In the genomic region with DNA sequence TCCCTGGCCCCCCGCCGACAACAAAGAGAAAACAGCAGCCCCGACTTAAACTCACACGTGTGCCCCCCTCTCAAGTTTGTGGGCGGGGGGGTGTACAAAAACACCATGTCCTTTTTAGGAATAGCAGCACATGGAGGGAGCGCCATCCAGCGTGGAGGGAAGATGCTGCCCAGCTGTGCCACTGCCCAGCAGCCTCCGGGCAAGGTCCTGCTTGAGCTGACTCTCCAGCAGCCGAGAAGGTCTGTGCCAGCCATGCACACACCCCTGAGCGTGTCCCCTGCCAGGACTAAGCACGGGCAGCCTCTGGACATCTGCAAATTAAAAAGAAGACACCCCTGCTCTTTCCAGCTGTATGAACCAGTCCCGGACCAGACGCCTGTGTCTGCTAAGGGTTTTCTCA, we compare ENCODE assay signal across 34 cellular contexts.
"Had no signal": no experiment of that assay in that cellular context is flagged by ENCODE, and none has a peak within 500 bp of the region (broad histone marks: within the 10 kb centered on the region; RNA-seq: fewer than 3 reads in every experiment).

No MANE protein-coding gene starts in this region.

- H3K27ac ChIP-seq: adrenal gland, body of pancreas, coronary artery, dorsolateral prefrontal cortex, esophagus muscularis mucosa, foreskin keratinocyte, gastrocnemius medialis, heart left ventricle had no signal

- H3K27me3 ChIP-seq: adrenal gland, body of pancreas, foreskin keratinocyte had no signal

- ATAC-seq: activated CD4-positive, alpha-beta T cell treated with anti-CD3 and anti-CD28 coated beads for 36 hours; activated CD8-positive, alpha-beta memory T cell treated with anti-CD3 and anti-CD28 coated beads, Interleukin-2, amount 10 ng/mL, durations not matched to agents 7 days and 5 days; activated CD8-positive, alpha-beta T cell treated with anti-CD3 and anti-CD28 coated beads, Interleukin-2, amount 10 ng/mL, durations not matched to agents 7 days and 5 days; activated naive CD8-positive, alpha-beta T cell treated with anti-CD3 and anti-CD28 coated beads, Interleukin-2, amount 50 U/mL, for 24 hours; body of pancreas; foreskin keratinocyte; gastrocnemius medialis; heart left ventricle had no signal

- H3K4me3 ChIP-seq: adrenal gland, body of pancreas, coronary artery, dorsolateral prefrontal cortex, esophagus muscularis mucosa, gastrocnemius medialis, heart left ventricle had no signal

- H3K9me3 ChIP-seq: adrenal gland, body of pancreas, esophagus muscularis mucosa, gastrocnemius medialis, heart left ventricle had no signal

- FAIRE-seq: bronchial epithelial cell had no signal

- H3K9me3 Mint-ChIP-seq: activated CD4-positive, alpha-beta memory T cell treated with anti-CD3 and anti-CD28 coated beads for 36 hours; activated CD4-positive, alpha-beta T cell treated with anti-CD3 and anti-CD28 coated beads, Interleukin-2, amount 10 ng/mL, durations not matched to agents 24 days and 14 days; activated naive CD4-positive, alpha-beta T cell treated with anti-CD3 and anti-CD28 coated beads for 36 hours; activated naive CD4-positive, alpha-beta T cell treated with anti-CD3 and anti-CD28 coated beads, Interleukin-2, amount 50 U/mL, for 24 hours; activated naive CD8-positive, alpha-beta T cell treated with anti-CD3 and anti-CD28 coated beads for 36 hours; activated naive CD8-positive, alpha-beta T cell treated with anti-CD3 and anti-CD28 coated beads, Interleukin-2, amount 50 U/mL, for 24 hours; activated T-helper 1 cell treated with anti-CD3 and anti-CD28 coated beads, Interleukin-12 subunit alpha, Interleukin-12 subunit beta, Interleukin-2, Interleukin-4 antibody, amounts not matched to agents 30 ng/mL and 10 ng/mL and 1 ng/mL, durations not matched to agents 14 hours and 24 hours and 36 hours; activated T-helper 2 cell treated with anti-CD3 and anti-CD28 coated beads, Interferon-gamma antibody, Interleukin-2, Interleukin-4, amounts not matched to agents 10 μg/mL and 5 μg/mL and 100 μg/mL, durations not matched to agents 14 hours and 24 hours and 36 hours; central memory CD8-positive, alpha-beta T cell; dendritic cell treated with granulocyte-macrophage colony-stimulating factor and Interleukin-4, amounts not matched to agents 40 ng/mL and 50 ng/mL, for 4 days had no signal

- H3K4me1 Mint-ChIP-seq: activated CD4-positive, alpha-beta T cell treated with anti-CD3 and anti-CD28 coated beads for 36 hours; activated CD4-positive, alpha-beta T cell treated with anti-CD3 and anti-CD28 coated beads, Interleukin-2, amount 10 ng/mL, durations not matched to agents 24 days and 14 days; activated CD8-positive, alpha-beta memory T cell treated with anti-CD3 and anti-CD28 coated beads, Interleukin-2, amount 10 ng/mL, durations not matched to agents 7 days and 5 days; activated naive CD4-positive, alpha-beta T cell treated with anti-CD3 and anti-CD28 coated beads, Interleukin-2, amount 50 U/mL, for 24 hours; activated naive CD8-positive, alpha-beta T cell treated with anti-CD3 and anti-CD28 coated beads for 36 hours; activated naive CD8-positive, alpha-beta T cell treated with anti-CD3 and anti-CD28 coated beads, Interleukin-2, amount 50 U/mL, for 24 hours; central memory CD8-positive, alpha-beta T cell had no signal

- H3K36me3 Mint-ChIP-seq: activated CD4-positive, alpha-beta memory T cell treated with anti-CD3 and anti-CD28 coated beads for 36 hours; activated CD8-positive, alpha-beta memory T cell treated with anti-CD3 and anti-CD28 coated beads, Interleukin-2, amount 10 ng/mL, durations not matched to agents 7 days and 5 days; activated naive CD4-positive, alpha-beta T cell treated with anti-CD3 and anti-CD28 coated beads, Interleukin-2, amount 50 U/mL, for 24 hours; activated naive CD8-positive, alpha-beta T cell treated with anti-CD3 and anti-CD28 coated beads for 36 hours had no signal

- H3K27ac Mint-ChIP-seq: activated CD4-positive, alpha-beta memory T cell treated with anti-CD3 and anti-CD28 coated beads for 36 hours; activated CD4-positive, alpha-beta T cell treated with anti-CD3 and anti-CD28 coated beads for 36 hours; activated CD4-positive, alpha-beta T cell treated with anti-CD3 and anti-CD28 coated beads, Interleukin-2, amount 10 ng/mL, durations not matched to agents 24 days and 14 days; activated CD8-positive, alpha-beta T cell treated with anti-CD3 and anti-CD28 coated beads, Interleukin-2, amount 10 ng/mL, durations not matched to agents 7 days and 5 days; activated naive CD4-positive, alpha-beta T cell treated with anti-CD3 and anti-CD28 coated beads for 36 hours; activated naive CD4-positive, alpha-beta T cell treated with anti-CD3 and anti-CD28 coated beads, Interleukin-2, amount 50 U/mL, for 24 hours; activated naive CD8-positive, alpha-beta T cell treated with anti-CD3 and anti-CD28 coated beads for 36 hours; activated naive CD8-positive, alpha-beta T cell treated with anti-CD3 and anti-CD28 coated beads, Interleukin-2, amount 50 U/mL, for 24 hours; activated T-helper 1 cell treated with anti-CD3 and anti-CD28 coated beads, Interleukin-12 subunit alpha, Interleukin-12 subunit beta, Interleukin-2, Interleukin-4 antibody, amounts not matched to agents 30 ng/mL and 10 ng/mL and 1 ng/mL, durations not matched to agents 14 hours and 24 hours and 36 hours; activated T-helper 2 cell treated with anti-CD3 and anti-CD28 coated beads, Interferon-gamma antibody, Interleukin-2, Interleukin-4, amounts not matched to agents 10 μg/mL and 5 μg/mL and 100 μg/mL, durations not matched to agents 14 hours and 24 hours and 36 hours; dendritic cell treated with granulocyte-macrophage colony-stimulating factor and Interleukin-4, amounts not matched to agents 40 ng/mL and 50 ng/mL, for 4 days had no signal

- H3K4me1 ChIP-seq: adrenal gland, body of pancreas, foreskin keratinocyte, gastrocnemius medialis had no signal

- H3K36me3 ChIP-seq: adrenal gland, esophagus muscularis mucosa, gastrocnemius medialis, heart left ventricle had no signal

- H3K4me3 Mint-ChIP-seq: activated CD4-positive, alpha-beta memory T cell treated with anti-CD3 and anti-CD28 coated beads for 36 hours; activated CD4-positive, alpha-beta T cell treated with anti-CD3 and anti-CD28 coated beads for 36 hours; activated CD4-positive, alpha-beta T cell treated with anti-CD3 and anti-CD28 coated beads, Interleukin-2, amount 10 ng/mL, durations not matched to agents 24 days and 14 days; activated CD8-positive, alpha-beta memory T cell treated with anti-CD3 and anti-CD28 coated beads, Interleukin-2, amount 10 ng/mL, durations not matched to agents 7 days and 5 days; activated CD8-positive, alpha-beta T cell treated with anti-CD3 and anti-CD28 coated beads, Interleukin-2, amount 10 ng/mL, durations not matched to agents 7 days and 5 days; activated naive CD4-positive, alpha-beta T cell treated with anti-CD3 and anti-CD28 coated beads for 36 hours; activated naive CD4-positive, alpha-beta T cell treated with anti-CD3 and anti-CD28 coated beads, Interleukin-2, amount 50 U/mL, for 24 hours; activated naive CD8-positive, alpha-beta T cell treated with anti-CD3 and anti-CD28 coated beads for 36 hours; activated naive CD8-positive, alpha-beta T cell treated with anti-CD3 and anti-CD28 coated beads, Interleukin-2, amount 50 U/mL, for 24 hours; activated T-helper 1 cell treated with anti-CD3 and anti-CD28 coated beads, Interleukin-12 subunit alpha, Interleukin-12 subunit beta, Interleukin-2, Interleukin-4 antibody, amounts not matched to agents 30 ng/mL and 10 ng/mL and 1 ng/mL, durations not matched to agents 14 hours and 24 hours and 36 hours; central memory CD8-positive, alpha-beta T cell; dendritic cell treated with granulocyte-macrophage colony-stimulating factor and Interleukin-4, amounts not matched to agents 40 ng/mL and 50 ng/mL, for 4 days had no signal

- DNase-seq: activated CD4-positive, alpha-beta memory T cell treated with anti-CD3 and anti-CD28 coated beads for 36 hours; activated CD4-positive, alpha-beta T cell treated with anti-CD3 and anti-CD28 coated beads for 36 hours; activated CD4-positive, alpha-beta T cell treated with anti-CD3 and anti-CD28 coated beads, Interleukin-2, amount 10 ng/mL, durations not matched to agents 24 days and 14 days; activated CD4-positive, CD25-positive, alpha-beta regulatory T cell; activated CD4-positive, CD25-positive, alpha-beta regulatory T cell treated with anti-CD3 and anti-CD28 coated beads, Interleukin-2, amount 50 U/mL, for 72 hours; activated CD8-positive, alpha-beta memory T cell treated with anti-CD3 and anti-CD28 coated beads, Interleukin-2, amount 10 ng/mL, durations not matched to agents 7 days and 5 days; activated CD8-positive, alpha-beta memory T cell treated with anti-CD3 and anti-CD28 coated beads, Interleukin-2, amount 50 U/mL, for 4 hours; activated CD8-positive, alpha-beta T cell treated with anti-CD3 and anti-CD28 coated beads, Interleukin-2, amount 10 ng/mL, durations not matched to agents 7 days and 5 days; activated effector memory CD4-positive, alpha-beta T cell treated with anti-CD3 and anti-CD28 coated beads, Interleukin-2, amount 50 U/mL, for 16 hours; activated naive CD4-positive, alpha-beta T cell treated with anti-CD3 and anti-CD28 coated beads for 36 hours; activated naive CD8-positive, alpha-beta T cell treated with anti-CD3 and anti-CD28 coated beads for 36 hours; activated naive CD8-positive, alpha-beta T cell treated with anti-CD3 and anti-CD28 coated beads, Interleukin-2, amount 50 U/mL, for 24 hours; activated T-cell treated with anti-CD3 and anti-CD28 coated beads, Interleukin-2, amount 50 U/mL, for 1 hour; activated T-cell treated with anti-CD3 and anti-CD28 coated beads, Interleukin-2, amount 50 U/mL, for 48 hours; amygdala; aorta; body of pancreas; dorsolateral prefrontal cortex; effector memory CD4-positive, alpha-beta T cell; erythroblast; foreskin keratinocyte; gastrocnemius medialis; glutamatergic neuron; heart left ventricle; T-helper 2 cell had no signal

- H3K27me3 Mint-ChIP-seq: activated CD4-positive, alpha-beta memory T cell treated with anti-CD3 and anti-CD28 coated beads for 36 hours; activated CD4-positive, alpha-beta T cell treated with anti-CD3 and anti-CD28 coated beads for 36 hours; activated CD4-positive, alpha-beta T cell treated with anti-CD3 and anti-CD28 coated beads, Interleukin-2, amount 10 ng/mL, durations not matched to agents 24 days and 14 days; activated CD8-positive, alpha-beta memory T cell treated with anti-CD3 and anti-CD28 coated beads, Interleukin-2, amount 10 ng/mL, durations not matched to agents 7 days and 5 days; dendritic cell treated with granulocyte-macrophage colony-stimulating factor and Interleukin-4, amounts not matched to agents 40 ng/mL and 50 ng/mL, for 4 days had no signal
